In genomic region chr4:25351777-25352421, GRCh38 we compare ENCODE assay signal across 1 cellular context.
TF ChIP-seq lines count a peak whose summit lies in the region.

No MANE protein-coding gene starts in this region.

TF ChIP-seq in IMR-90, 13 proteins besides CTCF, POLR2A, EP300 and RAD21 (continued from another document):
- TF ChIP-seq ELK1 (IDR thresholded peaks at IDR 0.05; ENCODE audit: borderline replicate concordance, low read depth, low read length) (no peak), RCOR1 (IDR thresholded peaks at IDR 0.05; ENCODE audit: insufficient replicate concordance, low read length) (no peak), BHLHE40 (IDR thresholded peaks at IDR 0.05; ENCODE audit: low read depth, low read length) (no peak), CEBPB (IDR thresholded peaks at IDR 0.05; ENCODE audit: low read depth, low read length) (0 out of 2 replicates have a peak, but pooled peaks have one; percentile 1), FOS (IDR thresholded peaks at IDR 0.05; ENCODE audit: low read depth, low read length) (0 out of 2 replicates have a peak, but pooled peaks have one; percentile 4), SMC3 (IDR thresholded peaks at IDR 0.05; ENCODE audit: low read depth, low read length) (no peak)
